In the genomic region with DNA sequence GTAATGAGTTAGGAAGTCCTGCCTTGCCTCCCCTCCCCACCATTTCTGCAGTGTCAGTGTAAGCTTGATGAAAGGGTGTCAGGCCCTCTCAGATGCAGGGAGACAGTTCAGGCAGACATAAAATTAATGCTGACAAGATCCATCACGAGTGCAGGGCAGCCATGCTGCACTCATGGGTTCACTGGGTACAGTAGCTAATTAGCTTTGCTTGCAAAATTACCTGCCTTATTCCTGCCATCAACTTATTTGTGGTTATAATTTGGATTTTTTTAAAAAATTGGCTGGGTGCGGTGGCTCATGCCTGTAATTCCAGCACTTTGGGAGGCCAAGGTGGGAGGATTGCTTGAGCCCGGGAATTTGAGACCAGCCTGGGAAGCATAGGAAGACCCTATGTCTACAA, we compare ENCODE assay signal across 2 cellular contexts.
TF ChIP-seq lines count a peak whose summit lies in the region.

No MANE protein-coding gene starts in this region.

TF ChIP-seq in HepG2, 621 proteins besides CTCF, POLR2A, EP300 and RAD21:
- no peak for TF ChIP-seq HNF4G (IDR thresholded peaks at IDR 0.05; ENCODE audit: borderline replicate concordance, low read depth, low read length)
- TF ChIP-seq HNF4G (CRISPR knock-in tag; IDR thresholded peaks at IDR 0.05; ENCODE audit: borderline replicate concordance, low read depth): no peak
- TF ChIP-seq, protein P1, sequence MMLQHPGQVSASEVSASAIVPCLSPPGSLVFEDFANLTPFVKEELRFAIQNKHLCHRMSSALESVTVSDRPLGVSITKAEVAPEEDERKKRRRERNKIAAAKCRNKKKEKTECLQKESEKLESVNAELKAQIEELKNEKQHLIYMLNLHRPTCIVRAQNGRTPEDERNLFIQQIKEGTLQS (CRISPR knock-in tag; IDR thresholded peaks at IDR 0.05): no peak
- TF ChIP-seq ZFP41 (CRISPR knock-in tag; IDR thresholded peaks at IDR 0.05; ENCODE audit: borderline replicate concordance): no peak
- peak in 1 of 2 experiments; percentile 60; a peak in 3 of 4 replicates for TF ChIP-seq MAFK (conservative IDR thresholded peaks at IDR 0.05 in 1 of 2, IDR thresholded peaks at IDR 0.05 in 1 of 2; ENCODE audit: low read length in 2 of 2)
- no peak for TF ChIP-seq CHCHD3 (CRISPR knock-in tag; IDR thresholded peaks at IDR 0.05)
- TF ChIP-seq, protein P2, sequence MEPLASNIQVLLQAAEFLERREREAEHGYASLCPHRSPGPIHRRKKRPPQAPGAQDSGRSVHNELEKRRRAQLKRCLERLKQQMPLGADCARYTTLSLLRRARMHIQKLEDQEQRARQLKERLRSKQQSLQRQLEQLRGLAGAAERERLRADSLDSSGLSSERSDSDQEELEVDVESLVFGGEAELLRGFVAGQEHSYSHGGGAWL (CRISPR knock-in tag; IDR thresholded peaks at IDR 0.05): no peak
- 0 out of 2 replicates have a peak, but pooled peaks have one; percentile 21 for TF ChIP-seq MAFF (IDR thresholded peaks at IDR 0.05; ENCODE audit: low read depth, low read length)

TF ChIP-seq in K562, 482 proteins besides CTCF, POLR2A, EP300 and RAD21:
- TF ChIP-seq C11orf30 (IDR thresholded peaks at IDR 0.05; ENCODE audit: low read depth) (0 out of 2 replicates have a peak, but pooled peaks have one; percentile 15), MAFF (IDR thresholded peaks at IDR 0.05; ENCODE audit: low read length) (0 out of 2 replicates have a peak, but pooled peaks have one; percentile 27), ZNF316 (IDR thresholded peaks at IDR 0.05) (peak; percentile 63), ELF2 (CRISPR knock-in tag; IDR thresholded peaks at IDR 0.05) (no peak)
